ENCODE assay signal across 21 cellular contexts in the genomic region with DNA sequence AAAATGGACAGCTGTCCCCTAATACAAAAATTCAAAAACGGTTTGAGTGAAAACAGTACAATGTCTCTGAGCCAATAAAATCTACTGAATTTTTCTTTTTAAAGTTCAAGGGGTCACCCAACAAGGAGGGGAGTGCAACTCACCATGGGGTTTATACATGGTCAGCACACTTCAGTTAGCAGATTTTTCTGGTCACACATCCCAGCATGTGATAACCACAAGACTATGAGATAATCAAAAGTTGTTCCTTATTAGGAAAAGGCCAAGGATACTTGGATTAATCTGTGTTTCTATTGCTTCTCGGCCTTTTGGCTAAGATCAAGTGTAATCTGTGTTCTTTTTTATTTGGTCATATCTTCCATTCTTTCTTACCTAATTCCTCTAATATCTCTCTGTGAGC. TPM values are rescaled to one million over a fixed set of nuclear protein-coding genes. Genes with fewer than 3 reads are reported as not detected.
DNase-seq lines count a peak whose midpoint lies in the region; ATAC-seq and TF ChIP-seq lines count a peak whose summit lies in the region.
"Had no signal": no experiment of that assay in that cellular context is flagged by ENCODE, and none has a peak within 500 bp of the region (broad histone marks: within the 10 kb centered on the region; RNA-seq: fewer than 3 reads in every experiment).

No MANE protein-coding gene starts in this region.

- no peaks in the 10 kb centered on the region for H3K4me1 Mint-ChIP-seq in activated CD8-positive, alpha-beta T cell treated with anti-CD3 and anti-CD28 coated beads for 36 hours (ENCODE audit: low read depth)
- H3K4me1 Mint-ChIP-seq: CD4-positive, CD25-positive, alpha-beta regulatory T cell; IgD-negative memory B cell had no signal

- intact Hi-C loops in sciatic nerve (cut with DNase I): no loop called here
- intact Hi-C loops in body of pancreas (cut with DNase I): no loop called here
- intact Hi-C loops in activated CD8-positive, alpha-beta T cell treated with anti-CD3 and anti-CD28 coated beads for 36 hours (cut with micrococcal nuclease): no loop called here

- in situ Hi-C loops in GM13976 (cut with MboI; ENCODE audit: low sequenced_read_pairs, unreplicated experiment): no loop called here

- H3K9me3 ChIP-seq in body of pancreas: no peaks in the 10 kb centered on the region
- H3K9me3 ChIP-seq: BE2C had no signal

- POLR2A ChIA-PET in activated CD8-positive, alpha-beta T cell treated with anti-CD3 and anti-CD28 coated beads for 36 hours (lab: Charles Lee): no interaction called here

- no peaks in the 10 kb centered on the region for H3K27me3 ChIP-seq in body of pancreas

- DNase-seq in COLO829 (ENCODE audit: low spot score) (peak; percentile 42), astrocyte of the hippocampus (ENCODE audit: low read depth, low spot score) (peak; percentile 73), fibroblast of peridontal ligament (ENCODE audit: extremely low read depth) (peak; percentile 2), sciatic nerve (ENCODE audit: low spot score) (no peak), body of pancreas (no peak), GM13976 (ENCODE audit: low spot score) (no peak)
- no peak for DNase-seq in activated CD8-positive, alpha-beta T cell treated with anti-CD3 and anti-CD28 coated beads for 36 hours
- DNase-seq in stimulated activated CD4-positive, alpha-beta T cell treated with anti-CD3 and anti-CD28 coated beads, Interleukin-1b, Interleukin-23, amount 100 ng/mL, for 48 hours: no peak
- DNase-seq: BE2C; CD4-positive, CD25-positive, alpha-beta regulatory T cell; GF-D8; GM23248; HCEC 1CT; Karpas-422; NCI-H1105 treated with DMSO at 0.1 percent for 48 hours; NCI-H1694; NCI-H510A treated with DMSO at 0.1 percent for 48 hours; NCI-H774; OCI-M1; Right ventricle myocardium superior had no signal

- 24 to 34% methylated on average over 2 of the region's 2 CpGs for WGBS in body of pancreas, 2 donors

- H3K27ac Mint-ChIP-seq in activated CD8-positive, alpha-beta T cell treated with anti-CD3 and anti-CD28 coated beads for 36 hours: no peak overlapping the region
- H3K27ac Mint-ChIP-seq: CD4-positive, CD25-positive, alpha-beta regulatory T cell; IgD-negative memory B cell had no signal

- CTCF ChIA-PET in activated CD8-positive, alpha-beta T cell treated with anti-CD3 and anti-CD28 coated beads for 36 hours (lab: Charles Lee): no interaction called here

- H3K4me3 ChIP-seq in body of pancreas: no peak overlapping the region
- H3K4me3 ChIP-seq: GM23248 had no signal

- H3K36me3 ChIP-seq in body of pancreas (replicated peaks in 1 of 2; ENCODE audit: insufficient read depth in 1 of 2, low read depth in 2 of 2): no peaks in the 10 kb centered on the region
- H3K36me3 ChIP-seq: BE2C had no signal

- peaks cover 7% of the 10 kb centered on the region for H3K27me3 Mint-ChIP-seq in activated CD8-positive, alpha-beta T cell treated with anti-CD3 and anti-CD28 coated beads for 36 hours
- H3K27me3 Mint-ChIP-seq: CD4-positive, CD25-positive, alpha-beta regulatory T cell had no signal

- ATAC-seq in sciatic nerve (peak; percentile 87), body of pancreas (no peak)
- no peak for ATAC-seq in activated CD8-positive, alpha-beta T cell treated with anti-CD3 and anti-CD28 coated beads for 36 hours

- TF ChIP-seq POLR2A in body of pancreas (IDR thresholded peaks at IDR 0.05): no peak

- no peak overlapping the region for H3K27ac ChIP-seq in body of pancreas
- H3K27ac ChIP-seq: GM23248 had no signal

- H3K36me3 Mint-ChIP-seq in activated CD8-positive, alpha-beta T cell treated with anti-CD3 and anti-CD28 coated beads for 36 hours (ENCODE audit: low read depth): no peaks in the 10 kb centered on the region
- H3K36me3 Mint-ChIP-seq: CD4-positive, CD25-positive, alpha-beta regulatory T cell; IgD-negative memory B cell had no signal

- H3K4me3 Mint-ChIP-seq in activated CD8-positive, alpha-beta T cell treated with anti-CD3 and anti-CD28 coated beads for 36 hours: no peak overlapping the region
- H3K4me3 Mint-ChIP-seq: IgD-negative memory B cell had no signal

- no peaks in the 10 kb centered on the region for H3K4me1 ChIP-seq in body of pancreas
- H3K4me1 ChIP-seq: BE2C had no signal

- H3K9me3 Mint-ChIP-seq in activated CD8-positive, alpha-beta T cell treated with anti-CD3 and anti-CD28 coated beads for 36 hours: no peaks in the 10 kb centered on the region
- H3K9me3 Mint-ChIP-seq: IgD-negative memory B cell had no signal

- TF ChIP-seq CTCF in body of pancreas (IDR thresholded peaks at IDR 0.05) (no peak), GM13976 (IDR thresholded peaks at IDR 0.05; ENCODE audit: borderline replicate concordance, control extremely low read depth, extremely low read depth, insufficient read depth, missing control alignments) (no peak)
- TF ChIP-seq CTCF in activated CD8-positive, alpha-beta T cell treated with anti-CD3 and anti-CD28 coated beads for 36 hours (IDR thresholded peaks at IDR 0.05): no peak

RNA-seq across cellular contexts. Expression of a gene that starts 31.6 kb away (rescaled TPM):
- total RNA-seq in sciatic nerve: 0.27 TPM
- total RNA-seq in body of pancreas: under 1 TPM in 1 of 2 donors, not detected in 1; 0.26 TPM
- total RNA-seq in activated CD8-positive, alpha-beta T cell treated with anti-CD3 and anti-CD28 coated beads for 36 hours: not detected
- total RNA-seq: CD4-positive, CD25-positive, alpha-beta regulatory T cell; GM23248; Right ventricle myocardium superior had no signal

Comparison
In these comparisons a context has a peak if more than half of its experiments do, and no peak if none do; other contexts are left out.
1. DNase-seq: peak in COLO829 (single experiment), astrocyte of the hippocampus (single experiment) and fibroblast of peridontal ligament (single experiment); none in sciatic nerve (single experiment), body of pancreas (0 of 4), GM13976 (single experiment), activated CD8-positive, alpha-beta T cell treated with anti-CD3 and anti-CD28 coated beads for 36 hours (single experiment) and stimulated activated CD4-positive, alpha-beta T cell treated with anti-CD3 and anti-CD28 coated beads, Interleukin-1b, Interleukin-23, amount 100 ng/mL, for 48 hours (single experiment).